Comparison of ENCODE assay signal across 21 cellular contexts in genomic region chr14:29126865-29127264, GRCh38.
DNase-seq lines count a peak whose midpoint lies in the region; TF ChIP-seq lines count a peak whose summit lies in the region.
"Had no signal": no experiment of that assay in that cellular context is flagged by ENCODE, and none has a peak within 500 bp of the region (broad histone marks: within the 10 kb centered on the region; RNA-seq: fewer than 3 reads in every experiment).

No MANE protein-coding gene starts in this region.

- peak; percentile 3 for DNase-seq in GM12865 (ENCODE audit: low read depth)
- no peak for DNase-seq in GM23248
- no peak for DNase-seq in adipocyte (ENCODE audit: low read depth)
- no peak for DNase-seq in germinal center (ENCODE audit: low spot score)
- DNase-seq in mesendoderm: no peak
- DNase-seq: 8988T; ACHN; BE2C; C1 segment of cervical spinal cord; CD4-positive, alpha-beta memory T cell; CD4-positive, CD25-positive, alpha-beta regulatory T cell; CD8-positive, alpha-beta memory T cell; COR-L47; DMS 273 treated with DMSO at 0.1 percent for 48 hours; DMS153; DMS53; DMS79; DND-41; EL; GDM1 had no signal

- H3K27ac ChIP-seq in GM23248 (no peak overlapping the region), mesendoderm (ENCODE audit: low read depth, low read length) (no peak overlapping the region)
- H3K27ac ChIP-seq: BLaER1 had no signal

- H2AK5ac ChIP-seq in mesendoderm (ENCODE audit: low read length): no peak overlapping the region

- H3K36me3 ChIP-seq in GM23248 (ENCODE audit: low read depth) (no peaks in the 10 kb centered on the region), adipocyte (ENCODE audit: control insufficient read depth, insufficient read depth, low read length, severe bottlenecking) (no peaks in the 10 kb centered on the region), mesendoderm (ENCODE audit: control insufficient read depth, insufficient read depth, low read length) (no peaks in the 10 kb centered on the region)
- H3K36me3 ChIP-seq: BE2C, BLaER1 had no signal

- H3K9me3 ChIP-seq in GM23248 (ENCODE audit: low read depth) (no peaks in the 10 kb centered on the region), adipocyte (ENCODE audit: control insufficient read depth, low read length) (no peaks in the 10 kb centered on the region)
- H3K9me3 ChIP-seq: BE2C, BLaER1 had no signal

- H2BK5ac ChIP-seq in mesendoderm (ENCODE audit: low read length): no peak overlapping the region

- no peaks in the 10 kb centered on the region for H3K79me1 ChIP-seq in mesendoderm (ENCODE audit: low read length)

- no peak overlapping the region for H2BK15ac ChIP-seq in mesendoderm (replicated peaks; ENCODE audit: low read depth)

- H4K20me1 ChIP-seq in GM23248 (ENCODE audit: insufficient read depth): no peaks in the 10 kb centered on the region
- H4K20me1 ChIP-seq: BLaER1 had no signal

- no peaks in the 10 kb centered on the region for H3K9me2 ChIP-seq in GM23248 (ENCODE audit: insufficient read depth)

- H3K23ac ChIP-seq in mesendoderm (ENCODE audit: low read length): no peak overlapping the region

- H3K79me2 ChIP-seq in GM23248 (ENCODE audit: insufficient read depth): no peaks in the 10 kb centered on the region
- no peaks in the 10 kb centered on the region for H3K79me2 ChIP-seq in mesendoderm (ENCODE audit: control insufficient read depth, insufficient read depth, low read length)

- no peaks in the 10 kb centered on the region for H3F3A ChIP-seq in GM23248 (ENCODE audit: insufficient read depth)

- H3K4me2 ChIP-seq in GM23248 (ENCODE audit: unreplicated experiment) (no peak overlapping the region), mesendoderm (ENCODE audit: low read length) (no peak overlapping the region)
- H3K4me2 ChIP-seq: BLaER1 had no signal

- in situ Hi-C loops in GM23248 (cut with MboI): no loop called here

- H3K4me3 ChIP-seq in GM12865 (ENCODE audit: low read depth, low read length) (no peak overlapping the region), GM23248 (no peak overlapping the region), adipocyte (ENCODE audit: low read length) (no peak overlapping the region), mesendoderm (ENCODE audit: low read length) (no peak overlapping the region)
- H3K4me3 ChIP-seq: BLaER1 had no signal

- H3K9ac ChIP-seq in GM23248 (no peak overlapping the region), adipocyte (ENCODE audit: low read length) (peak overlapping the region; percentile 3), mesendoderm (ENCODE audit: low read length) (no peak overlapping the region)
- H3K9ac ChIP-seq: BLaER1 had no signal

- H3K18ac ChIP-seq in mesendoderm (ENCODE audit: low read length): no peak overlapping the region

- H4K5ac ChIP-seq in mesendoderm (ENCODE audit: low read length): no peak overlapping the region

- H3K56ac ChIP-seq in mesendoderm (ENCODE audit: low read length): no peak overlapping the region

- no peak overlapping the region for H4K8ac ChIP-seq in mesendoderm (ENCODE audit: low read depth, low read length)

- 0 out of 2 replicates have a peak overlapping the region, but pooled peaks have one; percentile 12 for H2AFZ ChIP-seq in GM23248

- H3K27me3 ChIP-seq in GM23248 (replicated peaks; ENCODE audit: insufficient read depth): no peaks in the 10 kb centered on the region
- no peaks in the 10 kb centered on the region for H3K27me3 ChIP-seq in adipocyte (replicated peaks; ENCODE audit: control insufficient read depth, insufficient read depth, low read length)
- no peaks in the 10 kb centered on the region for H3K27me3 ChIP-seq in mesendoderm (ENCODE audit: insufficient read depth, low read length, poor library complexity)
- H3K27me3 ChIP-seq: BE2C, BLaER1 had no signal

- no peak overlapping the region for H2BK120ac ChIP-seq in mesendoderm (ENCODE audit: low read depth, low read length)

- TF ChIP-seq CTCF in GM12865 (IDR thresholded peaks at IDR 0.05; ENCODE audit: insufficient read depth, low read depth, low read length, missing control alignments): no peak

- 70 to 71% methylated on average over 2 of the region's 2 CpGs for WGBS in GM23248 (ENCODE audit: low coverage in 1 of 2, low lambda C conversion rate in 2 of 2, missing lambda C conversion rate in 2 of 2), 2 experiments
- WGBS in mesendoderm (ENCODE audit: extremely low coverage, insufficient coverage, low lambda C conversion rate): no CpG with 5 or more reads among the region's 2 CpGs

- no peak overlapping the region for H3K4ac ChIP-seq in mesendoderm (ENCODE audit: low read depth, low read length)

- H3K4me1 ChIP-seq in GM23248 (ENCODE audit: insufficient read depth) (no peaks in the 10 kb centered on the region), adipocyte (ENCODE audit: control insufficient read depth, insufficient read depth, low read length) (peaks cover 14% of the 10 kb centered on the region), mesendoderm (ENCODE audit: control insufficient read depth, low read depth, low read length) (no peaks in the 10 kb centered on the region)
- H3K4me1 ChIP-seq: BE2C, BLaER1 had no signal
